Comparison of ENCODE assay signal across 27 cellular contexts in the genomic region with DNA sequence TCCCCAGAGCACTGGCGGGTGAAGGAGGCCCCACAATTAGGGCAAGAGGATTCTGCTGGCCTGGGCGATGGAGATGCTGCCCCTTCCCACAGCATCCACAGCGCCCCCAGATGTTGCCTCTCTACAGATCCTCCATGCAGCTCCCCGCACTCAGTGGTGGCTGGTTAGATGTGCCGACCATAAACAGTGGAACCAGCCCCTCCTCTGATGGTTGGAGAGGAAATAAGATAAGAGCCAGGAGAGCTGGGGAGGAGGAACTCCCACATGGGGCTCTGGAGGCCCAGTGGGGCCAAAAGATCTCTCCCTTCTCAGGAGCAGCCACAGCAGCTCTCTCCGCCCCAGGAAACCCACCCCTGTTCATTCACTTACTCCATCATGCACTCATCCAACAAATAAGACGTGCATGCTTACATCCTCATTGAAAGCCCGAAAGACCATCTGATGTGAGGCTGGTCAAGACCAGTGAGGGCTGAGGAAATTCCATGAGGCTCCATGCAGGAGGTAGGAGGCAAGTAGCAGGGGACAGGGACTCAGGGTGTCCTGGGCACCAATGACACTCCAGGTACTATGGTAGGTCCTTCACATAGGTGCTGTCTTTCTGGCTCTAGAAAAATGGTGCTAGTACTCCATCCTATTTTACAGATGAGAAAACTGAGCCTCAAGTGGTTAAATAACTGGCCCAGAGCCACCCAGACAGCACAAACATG. TPM values are rescaled to one million over a fixed set of nuclear protein-coding genes. Genes with fewer than 3 reads are reported as not detected.
DNase-seq lines count a peak whose midpoint lies in the region; ATAC-seq and TF ChIP-seq lines count a peak whose summit lies in the region.
"Had no signal": no experiment of that assay in that cellular context is flagged by ENCODE, and none has a peak within 500 bp of the region (broad histone marks: within the 10 kb centered on the region; RNA-seq: fewer than 3 reads in every experiment).

No MANE protein-coding gene starts in this region.

- peak overlapping the region; percentile 22 for H3K4me3 Mint-ChIP-seq in natural killer cell treated with Interleukin-12 subunit alpha and Interleukin-12 subunit beta and Interleukin-15 and Interleukin-18, amount 100 ng/mL, for 72 hours
- no peak overlapping the region for H3K4me3 Mint-ChIP-seq in natural killer cell
- H3K4me3 Mint-ChIP-seq: activated T-cell treated with anti-CD3 and anti-CD28 coated beads, Interleukin-2, amount 50 U/mL, for 24 hours; IgD-negative memory B cell; neural progenitor cell had no signal

- no peak for DNase-seq in natural killer cell treated with Interleukin-12 subunit alpha and Interleukin-12 subunit beta and Interleukin-15 and Interleukin-18, amount 100 ng/mL, for 72 hours (ENCODE audit: low spot score)
- DNase-seq in natural killer cell (no peak), OCI-M1 (lab: John Stamatoyannopoulos, UW) (peak; percentile 82), stomach (no peak), NCI-H1092 (lab: John Stamatoyannopoulos, UW) (no peak), thyroid gland (no peak)
- no peak for DNase-seq in activated T-cell treated with anti-CD3 and anti-CD28 coated beads, Interleukin-2, amount 50 U/mL, for 1 hour
- DNase-seq: activated naive CD4-positive, alpha-beta T cell treated with Interleukin-2 at 50 U/mL for 16 hours; activated T-cell treated with anti-CD3 and anti-CD28 coated beads, Interleukin-2, amount 50 U/mL, for 24 hours; body of pancreas; C1 segment of cervical spinal cord; islet precursor cell; MM.1S; NCI-H1436; NCI-H2081 treated with DMSO at 0.1 percent for 48 hours; NCI-H226; SJCRH30; stimulated activated CD4-positive, alpha-beta T cell treated with anti-CD3 and anti-CD28 coated beads, Interleukin-15, amount 100 ng/mL, for 24 hours; stimulated activated naive CD4-positive, alpha-beta T cell had no signal

- TF ChIP-seq EP300 in stomach (IDR thresholded peaks at IDR 0.05): no peak

- peaks cover 4 to 8% of the 10 kb centered on the region in 2 donors for H3K4me1 Mint-ChIP-seq in natural killer cell treated with Interleukin-12 subunit alpha and Interleukin-12 subunit beta and Interleukin-15 and Interleukin-18, amount 100 ng/mL, for 72 hours (ENCODE audit: low read depth in 2 of 2)
- peaks cover 0 to 10% of the 10 kb centered on the region in 2 donors for H3K4me1 Mint-ChIP-seq in natural killer cell

- H3K36me3 ChIP-seq in endocrine pancreas (ENCODE audit: control insufficient read depth, insufficient read depth, low read length): no peaks in the 10 kb centered on the region
- peaks cover 21 to 41% (median 32%) of the 10 kb centered on the region in 4 donors for H3K36me3 ChIP-seq in stomach
- peaks cover 14 to 16% of the 10 kb centered on the region in 2 donors for H3K36me3 ChIP-seq in thyroid gland
- H3K36me3 ChIP-seq: neural progenitor cell had no signal

- intact Hi-C loops in natural killer cell (cut with micrococcal nuclease): no loop called here
- intact Hi-C loops in stomach (cut with DNase I; ENCODE audit: low total_unique reads): no loop called here
- intact Hi-C loops in thyroid gland (cut with DNase I): no loop called here

- no peaks in the 10 kb centered on the region for H3K4me1 ChIP-seq in endocrine pancreas (ENCODE audit: control insufficient read depth, insufficient read depth, low read length)
- peaks cover 11 to 27% (median 14%) of the 10 kb centered on the region in 4 donors for H3K4me1 ChIP-seq in stomach
- H3K4me1 ChIP-seq in thyroid gland: no peaks in the 10 kb centered on the region
- H3K4me1 ChIP-seq: neural progenitor cell, SJCRH30 had no signal

- TF ChIP-seq POLR2A in stomach (IDR thresholded peaks at IDR 0.05): no peak
- no peak for TF ChIP-seq POLR2A in thyroid gland (IDR thresholded peaks at IDR 0.05)

- no peaks in the 10 kb centered on the region for H3K27me3 ChIP-seq in endocrine pancreas (ENCODE audit: control insufficient read depth, insufficient read depth, low read length)
- peaks cover 0 to 11% (median 0%) of the 10 kb centered on the region in 3 donors for H3K27me3 ChIP-seq in stomach
- no peaks in the 10 kb centered on the region for H3K27me3 ChIP-seq in thyroid gland
- H3K27me3 ChIP-seq: body of pancreas, Peyer's patch, SJCRH30 had no signal

- TF ChIP-seq CTCF in natural killer cell (IDR thresholded peaks at IDR 0.05) (no peak), stomach (IDR thresholded peaks at IDR 0.05) (no peak), thyroid gland (IDR thresholded peaks at IDR 0.05) (no peak)

- H3K4me3 ChIP-seq in endocrine pancreas (ENCODE audit: control insufficient read depth, insufficient read depth, low read length) (peak overlapping the region; percentile 19), stomach (peak overlapping the region; percentile 12 to 20 (median 18)), thyroid gland (replicated peaks in 1 of 3) (no peak overlapping the region)
- H3K4me3 ChIP-seq: body of pancreas, neural progenitor cell, SJCRH30 had no signal

- H3K27ac Mint-ChIP-seq in natural killer cell treated with Interleukin-12 subunit alpha and Interleukin-12 subunit beta and Interleukin-15 and Interleukin-18, amount 100 ng/mL, for 72 hours: peak overlapping the region in 1 of 2 donors; percentile 12
- no peak overlapping the region for H3K27ac Mint-ChIP-seq in natural killer cell
- H3K27ac Mint-ChIP-seq: activated T-cell treated with anti-CD3 and anti-CD28 coated beads, Interleukin-2, amount 50 U/mL, for 24 hours; neural progenitor cell had no signal

- H3K9me3 ChIP-seq in endocrine pancreas (ENCODE audit: control insufficient read depth, low read length): no peaks in the 10 kb centered on the region
- H3K9me3 ChIP-seq in stomach: no peaks in the 10 kb centered on the region
- H3K9me3 ChIP-seq in thyroid gland: no peaks in the 10 kb centered on the region
- H3K9me3 ChIP-seq: body of pancreas, Peyer's patch, SJCRH30 had no signal

- H3K36me3 Mint-ChIP-seq in natural killer cell treated with Interleukin-12 subunit alpha and Interleukin-12 subunit beta and Interleukin-15 and Interleukin-18, amount 100 ng/mL, for 72 hours: no peaks in the 10 kb centered on the region
- H3K36me3 Mint-ChIP-seq in natural killer cell: no peaks in the 10 kb centered on the region

- 59 to 81% (median 76%) methylated on average over 7 to 8 of the region's 8 CpGs for WGBS in stomach, 5 donors
- WGBS in thyroid gland, 2 donors: 88 to 91% methylated on average over 8 of the region's 8 CpGs

- H3K27me3 Mint-ChIP-seq in natural killer cell treated with Interleukin-12 subunit alpha and Interleukin-12 subunit beta and Interleukin-15 and Interleukin-18, amount 100 ng/mL, for 72 hours: peaks cover 0 to 2% of the 10 kb centered on the region in 2 donors
- H3K27me3 Mint-ChIP-seq in natural killer cell (ENCODE audit: low read depth in 2 of 2): no peaks in the 10 kb centered on the region
- H3K27me3 Mint-ChIP-seq: activated T-cell treated with anti-CD3 and anti-CD28 coated beads, Interleukin-2, amount 50 U/mL, for 24 hours had no signal

- H3K9ac ChIP-seq in endocrine pancreas (ENCODE audit: control insufficient read depth, insufficient read depth, low read length): no peak overlapping the region
- H3K9ac ChIP-seq: neural progenitor cell had no signal

- ATAC-seq in natural killer cell treated with Interleukin-12 subunit alpha and Interleukin-12 subunit beta and Interleukin-15 and Interleukin-18, amount 100 ng/mL, for 72 hours: no peak
- ATAC-seq in natural killer cell: no peak
- ATAC-seq: body of pancreas had no signal

- H3K27ac ChIP-seq in stomach: peak overlapping the region in 1 of 5 donors; percentile 56
- H3K27ac ChIP-seq in thyroid gland: no peak overlapping the region
- H3K27ac ChIP-seq: body of pancreas, neural progenitor cell, Peyer's patch, SJCRH30 had no signal

- H3K9me3 Mint-ChIP-seq in natural killer cell treated with Interleukin-12 subunit alpha and Interleukin-12 subunit beta and Interleukin-15 and Interleukin-18, amount 100 ng/mL, for 72 hours: no peaks in the 10 kb centered on the region
- no peaks in the 10 kb centered on the region for H3K9me3 Mint-ChIP-seq in natural killer cell
- H3K9me3 Mint-ChIP-seq: activated T-cell treated with anti-CD3 and anti-CD28 coated beads, Interleukin-2, amount 50 U/mL, for 24 hours; IgD-negative memory B cell; neural progenitor cell had no signal

RNA-seq across cellular contexts. Expression of a gene that starts 1.5 kb away (rescaled TPM):
- total RNA-seq in natural killer cell treated with Interleukin-12 subunit alpha and Interleukin-12 subunit beta and Interleukin-15 and Interleukin-18, amount 100 ng/mL, for 72 hours: under 1 TPM; 0.12 to 0.86 TPM
- total RNA-seq in natural killer cell (10 to 100 TPM in 1 of 3 donors, 1 to 10 TPM in 1, under 1 TPM in 1; 0.66 to 12.4 (median 1.7) TPM), stomach (10 to 100 TPM in 3 of 5 donors, not detected in 2; 11.9 to 67.8 (median 27.7) TPM), thyroid gland (under 1 TPM in 1 of 4 donors, not detected in 3; 0.11 TPM)
- 10 to 100 TPM in 1 of 3 donors, 1 to 10 TPM in 2; 2.1 to 12.7 (median 8.2) TPM for polyA plus RNA-seq in stomach
- total RNA-seq: SJCRH30 had no signal

RNA-seq across cellular contexts. Expression of a gene that starts 12.4 kb away (rescaled TPM):
- 10 to 100 TPM; 45.0 to 78.7 TPM for total RNA-seq in natural killer cell treated with Interleukin-12 subunit alpha and Interleukin-12 subunit beta and Interleukin-15 and Interleukin-18, amount 100 ng/mL, for 72 hours
- total RNA-seq in natural killer cell (10 to 100 TPM; 10.6 to 12.5 (median 10.7) TPM), stomach (10 to 100 TPM in 3 of 5 donors, 1 to 10 TPM in 2; 7.0 to 37.9 (median 12.9) TPM), thyroid gland (10 to 100 TPM in 2 of 4 donors, 1 to 10 TPM in 2; 6.7 to 19.6 (median 14.2) TPM)
- 10 to 100 TPM; 15.2 to 18.6 (median 17.1) TPM for polyA plus RNA-seq in stomach

RNA-seq across cellular contexts. Expression of a gene that starts 13.0 kb away (rescaled TPM):
- total RNA-seq in natural killer cell treated with Interleukin-12 subunit alpha and Interleukin-12 subunit beta and Interleukin-15 and Interleukin-18, amount 100 ng/mL, for 72 hours: not detected
- total RNA-seq in natural killer cell (under 1 TPM in 1 of 3 donors, not detected in 2; 0.35 TPM), stomach (under 1 TPM in 1 of 5 donors, not detected in 4; 0.72 TPM), thyroid gland (not detected)
- 1 to 10 TPM in 2 of 3 donors, under 1 TPM in 1; 0.43 to 8.6 (median 4.1) TPM for polyA plus RNA-seq in stomach
- total RNA-seq: activated CD8-positive, alpha-beta memory T cell treated with anti-CD3 and anti-CD28 coated beads for 36 hours; body of pancreas; cerebellum; Daoy; SJCRH30; temporal lobe had no signal
- polyA plus RNA-seq: IgD-negative memory B cell had no signal

RNA-seq across cellular contexts. Expression of a gene that starts 52.1 kb away (rescaled TPM):
- 100 to 1,000 TPM; 110 to 182 TPM for total RNA-seq in natural killer cell treated with Interleukin-12 subunit alpha and Interleukin-12 subunit beta and Interleukin-15 and Interleukin-18, amount 100 ng/mL, for 72 hours
- 10 to 100 TPM; 61.0 to 69.7 (median 67.5) TPM for total RNA-seq in natural killer cell
- 10 to 100 TPM in 4 of 5 donors, 1 to 10 TPM in 1; 3.5 to 71.9 (median 41.9) TPM for total RNA-seq in stomach
- 10 to 100 TPM; 54.7 to 86.1 (median 67.2) TPM for polyA plus RNA-seq in stomach
- total RNA-seq in thyroid gland: 10 to 100 TPM; 38.0 to 94.4 (median 71.5) TPM

RNA-seq across cellular contexts. Expression of a gene that starts 59.7 kb away (rescaled TPM):
- 100 to 1,000 TPM in 1 of 2 donors, 10 to 100 TPM in 1; 81.8 to 105 TPM for total RNA-seq in natural killer cell treated with Interleukin-12 subunit alpha and Interleukin-12 subunit beta and Interleukin-15 and Interleukin-18, amount 100 ng/mL, for 72 hours
- total RNA-seq in natural killer cell (100 to 1,000 TPM in 1 of 3 donors, 10 to 100 TPM in 2; 89.3 to 102 (median 96.8) TPM), stomach (10 to 100 TPM; 27.4 to 97.0 (median 80.8) TPM), thyroid gland (100 to 1,000 TPM in 2 of 4 donors, 10 to 100 TPM in 2; 61.9 to 105 (median 96.0) TPM)
- 100 to 1,000 TPM in 1 of 3 donors, 10 to 100 TPM in 2; 31.2 to 122 (median 50.1) TPM for polyA plus RNA-seq in stomach

Comparison
In these comparisons a context has a peak if more than half of its experiments do, and no peak if none do; other contexts are left out.
1. H3K4me3 ChIP-seq: peak in endocrine pancreas (single experiment) and stomach (4 of 4); none in thyroid gland (0 of 3).